ENCODE assay signal across 14 cellular contexts in the genomic region with DNA sequence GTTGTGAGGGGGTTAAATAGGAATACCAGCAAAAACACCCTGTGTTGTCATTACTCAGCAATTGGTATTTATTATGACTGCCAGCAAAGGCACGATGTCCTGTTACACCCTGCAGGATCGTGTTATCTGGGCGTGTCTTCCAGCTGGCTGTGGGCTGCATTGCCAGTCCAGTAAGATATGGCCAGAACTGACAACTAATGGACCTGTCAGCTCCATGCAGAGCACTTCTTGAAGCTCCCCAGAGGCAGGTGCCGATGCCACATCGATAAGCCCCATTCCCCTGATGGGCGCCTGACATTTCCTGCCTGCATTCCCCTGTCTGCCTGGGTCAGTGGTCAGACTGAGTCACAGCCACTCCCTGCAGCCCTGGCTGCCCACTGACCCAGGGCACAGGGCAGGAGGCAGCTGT.
DNase-seq lines count a peak whose midpoint lies in the region; ATAC-seq lines count a peak whose summit lies in the region.
"Had no signal": no experiment of that assay in that cellular context is flagged by ENCODE, and none has a peak within 500 bp of the region (broad histone marks: within the 10 kb centered on the region; RNA-seq: fewer than 3 reads in every experiment).

No MANE protein-coding gene starts in this region.

- H3K9me3 ChIP-seq in BLaER1, result peaks cover 4% of the 10 kb centered on the region
- H3K9me3 ChIP-seq in endocrine pancreas (ENCODE audit: control insufficient read depth, low read length), result no peaks in the 10 kb centered on the region
- H3K9me3 ChIP-seq: suprapubic skin had no signal

- peak overlapping the region; percentile 47 for H3K4me2 ChIP-seq in BLaER1

- no peak overlapping the region for H3K4me3 Mint-ChIP-seq in activated naive CD8-positive, alpha-beta T cell treated with anti-CD3 and anti-CD28 coated beads for 36 hours
- no peak overlapping the region for H3K4me3 Mint-ChIP-seq in activated T-helper 2 cell treated with anti-CD3 and anti-CD28 coated beads, Interferon-gamma antibody, Interleukin-2, Interleukin-4, amounts not matched to agents 10 μg/mL and 5 μg/mL and 100 μg/mL, durations not matched to agents 14 hours and 24 hours and 36 hours (ENCODE audit: low read depth)
- H3K4me3 Mint-ChIP-seq in activated naive CD4-positive, alpha-beta T cell treated with anti-CD3 and anti-CD28 coated beads, Interleukin-2, amount 10 ng/mL, durations not matched to agents 7 days and 5 days, result no peak overlapping the region
- H3K4me3 Mint-ChIP-seq: central memory CD8-positive, alpha-beta T cell; T-helper 2 cell treated with Interferon-gamma antibody and Interleukin-4, amounts not matched to agents 5 μg/mL and 100 μg/mL, for 36 hours had no signal

- no peak overlapping the region for H3K4me3 ChIP-seq in BLaER1
- H3K4me3 ChIP-seq in endocrine pancreas (ENCODE audit: control insufficient read depth, insufficient read depth, low read length), result no peak overlapping the region
- H3K4me3 ChIP-seq: suprapubic skin had no signal

- H3K4me1 ChIP-seq in BLaER1, result peaks cover 53% of the 10 kb centered on the region
- H3K4me1 ChIP-seq in endocrine pancreas (ENCODE audit: control insufficient read depth, insufficient read depth, low read length), result peaks cover 4% of the 10 kb centered on the region

- H4K20me1 ChIP-seq in BLaER1, result no peaks in the 10 kb centered on the region

- H3K27me3 Mint-ChIP-seq in activated naive CD8-positive, alpha-beta T cell treated with anti-CD3 and anti-CD28 coated beads for 36 hours, result peaks cover 30% of the 10 kb centered on the region
- peaks cover 9% of the 10 kb centered on the region for H3K27me3 Mint-ChIP-seq in activated T-helper 2 cell treated with anti-CD3 and anti-CD28 coated beads, Interferon-gamma antibody, Interleukin-2, Interleukin-4, amounts not matched to agents 10 μg/mL and 5 μg/mL and 100 μg/mL, durations not matched to agents 14 hours and 24 hours and 36 hours (ENCODE audit: low read depth)
- H3K27me3 Mint-ChIP-seq in activated naive CD4-positive, alpha-beta T cell treated with anti-CD3 and anti-CD28 coated beads, Interleukin-2, amount 10 ng/mL, durations not matched to agents 7 days and 5 days, result peaks cover 52% of the 10 kb centered on the region

- intact Hi-C loops in activated T-helper 2 cell treated with anti-CD3 and anti-CD28 coated beads, Interferon-gamma antibody, Interleukin-2, Interleukin-4, amounts not matched to agents 10 μg/mL and 5 μg/mL and 100 μg/mL, durations not matched to agents 14 hours and 24 hours and 36 hours (cut with micrococcal nuclease), result no loop called here

- DNase-seq in M059J (ENCODE audit: low read depth), result peak; percentile 48
- DNase-seq in myocyte (ENCODE audit: low read depth), result peak; percentile 99
- DNase-seq in activated naive CD8-positive, alpha-beta T cell treated with anti-CD3 and anti-CD28 coated beads for 36 hours, result no peak
- no peak for DNase-seq in activated T-helper 2 cell treated with anti-CD3 and anti-CD28 coated beads, Interferon-gamma antibody, Interleukin-2, Interleukin-4, amounts not matched to agents 10 μg/mL and 5 μg/mL and 100 μg/mL, durations not matched to agents 14 hours and 24 hours and 36 hours (ENCODE audit: low spot score)
- DNase-seq in activated naive CD4-positive, alpha-beta T cell treated with anti-CD3 and anti-CD28 coated beads, Interleukin-2, amount 10 ng/mL, durations not matched to agents 7 days and 5 days, result no peak
- DNase-seq: MM.1S; NCI-H526; stimulated activated CD4-positive, alpha-beta T cell treated with anti-CD3 and anti-CD28 coated beads, Interleukin-4, amount 100 ng/mL, for 4 hours had no signal

- H3K36me3 Mint-ChIP-seq in activated naive CD8-positive, alpha-beta T cell treated with anti-CD3 and anti-CD28 coated beads for 36 hours, result no peaks in the 10 kb centered on the region
- no peaks in the 10 kb centered on the region for H3K36me3 Mint-ChIP-seq in activated T-helper 2 cell treated with anti-CD3 and anti-CD28 coated beads, Interferon-gamma antibody, Interleukin-2, Interleukin-4, amounts not matched to agents 10 μg/mL and 5 μg/mL and 100 μg/mL, durations not matched to agents 14 hours and 24 hours and 36 hours (ENCODE audit: low read depth)
- H3K36me3 Mint-ChIP-seq in activated naive CD4-positive, alpha-beta T cell treated with anti-CD3 and anti-CD28 coated beads, Interleukin-2, amount 10 ng/mL, durations not matched to agents 7 days and 5 days, result no peaks in the 10 kb centered on the region

- H3K36me3 ChIP-seq in BLaER1 (no peaks in the 10 kb centered on the region), endocrine pancreas (ENCODE audit: control insufficient read depth, insufficient read depth, low read length) (no peaks in the 10 kb centered on the region)
- H3K36me3 ChIP-seq: suprapubic skin had no signal

- CTCF ChIA-PET in activated naive CD4-positive, alpha-beta T cell treated with anti-CD3 and anti-CD28 coated beads, Interleukin-2, amount 10 ng/mL, durations not matched to agents 7 days and 5 days (lab: Charles Lee), result no interaction called here

- no peak overlapping the region for H3K27ac ChIP-seq in BLaER1

- H3K9ac ChIP-seq in BLaER1 (no peak overlapping the region), endocrine pancreas (ENCODE audit: control insufficient read depth, insufficient read depth, low read length) (peak overlapping the region; percentile 7)

- ATAC-seq in GM18907 (IDR thresholded peaks at IDR 0.05; ENCODE audit: unreplicated experiment), result no peak

- H3K27me3 ChIP-seq in BLaER1 (no peaks in the 10 kb centered on the region), endocrine pancreas (ENCODE audit: control insufficient read depth, insufficient read depth, low read length) (no peaks in the 10 kb centered on the region)

- no peak overlapping the region for H3K27ac Mint-ChIP-seq in activated naive CD8-positive, alpha-beta T cell treated with anti-CD3 and anti-CD28 coated beads for 36 hours
- no peak overlapping the region for H3K27ac Mint-ChIP-seq in activated T-helper 2 cell treated with anti-CD3 and anti-CD28 coated beads, Interferon-gamma antibody, Interleukin-2, Interleukin-4, amounts not matched to agents 10 μg/mL and 5 μg/mL and 100 μg/mL, durations not matched to agents 14 hours and 24 hours and 36 hours
- H3K27ac Mint-ChIP-seq in activated naive CD4-positive, alpha-beta T cell treated with anti-CD3 and anti-CD28 coated beads, Interleukin-2, amount 10 ng/mL, durations not matched to agents 7 days and 5 days, result no peak overlapping the region
- H3K27ac Mint-ChIP-seq: T-helper 2 cell treated with Interferon-gamma antibody and Interleukin-4, amounts not matched to agents 5 μg/mL and 100 μg/mL, for 36 hours had no signal

- no peaks in the 10 kb centered on the region for H3K9me3 Mint-ChIP-seq in activated naive CD8-positive, alpha-beta T cell treated with anti-CD3 and anti-CD28 coated beads for 36 hours
- no peaks in the 10 kb centered on the region for H3K9me3 Mint-ChIP-seq in activated T-helper 2 cell treated with anti-CD3 and anti-CD28 coated beads, Interferon-gamma antibody, Interleukin-2, Interleukin-4, amounts not matched to agents 10 μg/mL and 5 μg/mL and 100 μg/mL, durations not matched to agents 14 hours and 24 hours and 36 hours
- H3K9me3 Mint-ChIP-seq in activated naive CD4-positive, alpha-beta T cell treated with anti-CD3 and anti-CD28 coated beads, Interleukin-2, amount 10 ng/mL, durations not matched to agents 7 days and 5 days, result no peaks in the 10 kb centered on the region
- H3K9me3 Mint-ChIP-seq: central memory CD8-positive, alpha-beta T cell; T-helper 2 cell treated with Interferon-gamma antibody and Interleukin-4, amounts not matched to agents 5 μg/mL and 100 μg/mL, for 36 hours had no signal

- peaks cover 1% of the 10 kb centered on the region for H3K4me1 Mint-ChIP-seq in activated naive CD8-positive, alpha-beta T cell treated with anti-CD3 and anti-CD28 coated beads for 36 hours
- H3K4me1 Mint-ChIP-seq in activated T-helper 2 cell treated with anti-CD3 and anti-CD28 coated beads, Interferon-gamma antibody, Interleukin-2, Interleukin-4, amounts not matched to agents 10 μg/mL and 5 μg/mL and 100 μg/mL, durations not matched to agents 14 hours and 24 hours and 36 hours (ENCODE audit: low read depth), result no peaks in the 10 kb centered on the region
- H3K4me1 Mint-ChIP-seq in activated naive CD4-positive, alpha-beta T cell treated with anti-CD3 and anti-CD28 coated beads, Interleukin-2, amount 10 ng/mL, durations not matched to agents 7 days and 5 days, result no peaks in the 10 kb centered on the region
- H3K4me1 Mint-ChIP-seq: central memory CD8-positive, alpha-beta T cell had no signal

Comparison
In these comparisons a context has a peak if more than half of its experiments do, and no peak if none do; other contexts are left out.
1. DNase-seq: peak in M059J (single experiment) and myocyte (single experiment); none in activated naive CD8-positive, alpha-beta T cell treated with anti-CD3 and anti-CD28 coated beads for 36 hours (single experiment), activated T-helper 2 cell treated with anti-CD3 and anti-CD28 coated beads, Interferon-gamma antibody, Interleukin-2, Interleukin-4, amounts not matched to agents 10 μg/mL and 5 μg/mL and 100 μg/mL, durations not matched to agents 14 hours and 24 hours and 36 hours (single experiment) and activated naive CD4-positive, alpha-beta T cell treated with anti-CD3 and anti-CD28 coated beads, Interleukin-2, amount 10 ng/mL, durations not matched to agents 7 days and 5 days (single experiment).